13 cellular contexts compared by ENCODE assay signal in genomic region chr1:219988387-219988786, GRCh38. TPM values are rescaled to one million over a fixed set of nuclear protein-coding genes. Genes with fewer than 3 reads are reported as not detected.
DNase-seq lines count a peak whose midpoint lies in the region; ATAC-seq and TF ChIP-seq lines count a peak whose summit lies in the region.
"Had no signal": no experiment of that assay in that cellular context is flagged by ENCODE, and none has a peak within 500 bp of the region (broad histone marks: within the 10 kb centered on the region; RNA-seq: fewer than 3 reads in every experiment).

No MANE protein-coding gene starts in this region.

- peaks cover 35% of the 10 kb centered on the region for H3K4me1 ChIP-seq in OCI-LY1 (ENCODE audit: insufficient read depth, low read length, severe bottlenecking)
- H3K4me1 ChIP-seq in thyroid gland = no peaks in the 10 kb centered on the region

- H3K36me3 Mint-ChIP-seq in activated naive CD4-positive, alpha-beta T cell treated with anti-CD3 and anti-CD28 coated beads, Interleukin-2, amount 10 ng/mL, durations not matched to agents 7 days and 5 days = peaks cover 32% of the 10 kb centered on the region

- no peaks in the 10 kb centered on the region for H3K9me3 Mint-ChIP-seq in activated naive CD4-positive, alpha-beta T cell treated with anti-CD3 and anti-CD28 coated beads, Interleukin-2, amount 10 ng/mL, durations not matched to agents 7 days and 5 days
- H3K9me3 Mint-ChIP-seq: CD8-positive, alpha-beta memory T cell had no signal

- no peak for TF ChIP-seq CTCF in OCI-LY1 (IDR thresholded peaks at IDR 0.05; ENCODE audit: low read length)
- TF ChIP-seq CTCF in thyroid gland (IDR thresholded peaks at IDR 0.05) = no peak

- no peaks in the 10 kb centered on the region for H3K9me2 ChIP-seq in OCI-LY1 (ENCODE audit: low read depth, low read length)

- no peaks in the 10 kb centered on the region for H3K27me3 Mint-ChIP-seq in activated naive CD4-positive, alpha-beta T cell treated with anti-CD3 and anti-CD28 coated beads, Interleukin-2, amount 10 ng/mL, durations not matched to agents 7 days and 5 days
- H3K27me3 Mint-ChIP-seq: CD8-positive, alpha-beta memory T cell had no signal

- peak; percentile 72 for ATAC-seq in GM18505 (IDR thresholded peaks at IDR 0.05; ENCODE audit: unreplicated experiment)
- peak; percentile 78 for ATAC-seq in GM19455 (IDR thresholded peaks at IDR 0.05; ENCODE audit: unreplicated experiment)
- ATAC-seq in HG02943 (IDR thresholded peaks at IDR 0.05; ENCODE audit: low read depth, unreplicated experiment) = peak; percentile 78
- ATAC-seq in left colon = no peak
- ATAC-seq: K562 had no signal

- no peak for DNase-seq in activated naive CD4-positive, alpha-beta T cell treated with anti-CD3 and anti-CD28 coated beads, Interleukin-2, amount 10 ng/mL, durations not matched to agents 7 days and 5 days
- DNase-seq in thyroid gland (no peak), NCI-H1436 treated with DMSO at 0.1 percent for 48 hours (lab: John Stamatoyannopoulos, UW) (no peak), left colon (no peak)
- DNase-seq: activated gamma-delta T cell; CD8-positive, alpha-beta memory T cell; NCI-H82 had no signal

- H4K20me1 ChIP-seq in OCI-LY1 (ENCODE audit: insufficient read depth, low read length) = no peaks in the 10 kb centered on the region

- H2AFZ ChIP-seq in OCI-LY1 (ENCODE audit: low read length) = no peak overlapping the region

- WGBS in thyroid gland, 2 donors = 96% methylated on average over 5 of the region's 5 CpGs

- CTCF ChIA-PET in activated naive CD4-positive, alpha-beta T cell treated with anti-CD3 and anti-CD28 coated beads, Interleukin-2, amount 10 ng/mL, durations not matched to agents 7 days and 5 days (lab: Charles Lee) = interaction anchor here (0.9 to 1.1 kb wide), 3 partner anchors 23 to 705 kb away, joined by 3 to 4 read pairs (median 3); no protein-coding TSS in a partner anchor

- H3K9me3 ChIP-seq in OCI-LY1 (ENCODE audit: low read length) = no peaks in the 10 kb centered on the region
- H3K9me3 ChIP-seq in thyroid gland = no peaks in the 10 kb centered on the region

- H3K4me2 ChIP-seq in OCI-LY1 (ENCODE audit: low read length) = peak overlapping the region; percentile 38

- no peaks in the 10 kb centered on the region for H3F3A ChIP-seq in OCI-LY1 (ENCODE audit: insufficient read depth, low read length)

- H3K27ac Mint-ChIP-seq in activated naive CD4-positive, alpha-beta T cell treated with anti-CD3 and anti-CD28 coated beads, Interleukin-2, amount 10 ng/mL, durations not matched to agents 7 days and 5 days = no peak overlapping the region

- H3K36me3 ChIP-seq in OCI-LY1 (ENCODE audit: insufficient read depth, low read length) = peaks cover 49% of the 10 kb centered on the region
- peaks cover 12 to 18% of the 10 kb centered on the region in 2 donors for H3K36me3 ChIP-seq in thyroid gland

- peak overlapping the region; percentile 16; the same call in 1 of the 2 replicates for H3K9ac ChIP-seq in OCI-LY1 (ENCODE audit: low read length)

- H3K4me1 Mint-ChIP-seq in activated naive CD4-positive, alpha-beta T cell treated with anti-CD3 and anti-CD28 coated beads, Interleukin-2, amount 10 ng/mL, durations not matched to agents 7 days and 5 days = no peaks in the 10 kb centered on the region
- H3K4me1 Mint-ChIP-seq: CD8-positive, alpha-beta memory T cell had no signal

- H3K27me3 ChIP-seq in OCI-LY1 (ENCODE audit: insufficient read depth, low read length) (no peaks in the 10 kb centered on the region), thyroid gland (no peaks in the 10 kb centered on the region)

- intact Hi-C loops in thyroid gland (cut with DNase I) = no loop called here
- intact Hi-C loops in left colon (cut with DNase I, micrococcal nuclease) = no loop called here

- H3K27ac ChIP-seq in OCI-LY1 (ENCODE audit: low read depth, low read length, poor library complexity, severe bottlenecking) (peak overlapping the region; percentile 48), thyroid gland (no peak overlapping the region)
- H3K27ac ChIP-seq: coronary artery had no signal

- H3K4me3 ChIP-seq in OCI-LY1 (ENCODE audit: low read depth, low read length, poor library complexity, severe bottlenecking) (no peak overlapping the region), thyroid gland (replicated peaks in 1 of 3) (no peak overlapping the region)
- H3K4me3 ChIP-seq: coronary artery, K562 had no signal

- H3K79me2 ChIP-seq in OCI-LY1 (ENCODE audit: insufficient read depth, low read length) = no peaks in the 10 kb centered on the region

- no peak for TF ChIP-seq POLR2A in GM18505 (IDR thresholded peaks at IDR 0.05; ENCODE audit: borderline replicate concordance, extremely low read depth, insufficient read depth, insufficient read length)
- TF ChIP-seq POLR2A in thyroid gland (IDR thresholded peaks at IDR 0.05) = no peak

- H3K4me3 Mint-ChIP-seq in activated naive CD4-positive, alpha-beta T cell treated with anti-CD3 and anti-CD28 coated beads, Interleukin-2, amount 10 ng/mL, durations not matched to agents 7 days and 5 days = no peak overlapping the region
- H3K4me3 Mint-ChIP-seq: CD8-positive, alpha-beta memory T cell had no signal

RNA-seq across cellular contexts. Expression of gene EPRS1, which starts 57.9 kb away (rescaled TPM):
- total RNA-seq in thyroid gland (10 to 100 TPM; 43.7 to 63.1 (median 54.8) TPM), left colon (10 to 100 TPM; 68.4 to 79.5 TPM)
